Comparison of ENCODE assay signal across 10 cellular contexts in genomic region chr9:88535932-88536324, GRCh38. TPM values are rescaled to one million over a fixed set of nuclear protein-coding genes. Genes with fewer than 3 reads are reported as not detected.
DNase-seq lines count a peak whose midpoint lies in the region; FAIRE-seq and TF ChIP-seq lines count a peak whose summit lies in the region.
"Had no signal": no experiment of that assay in that cellular context is flagged by ENCODE, and none has a peak within 500 bp of the region (broad histone marks: within the 10 kb centered on the region; RNA-seq: fewer than 3 reads in every experiment).

No MANE protein-coding gene starts in this region.

- peak overlapping the region; percentile 91 to 94 for H3K27ac ChIP-seq in tibial artery

- no peaks in the 10 kb centered on the region for H3K9me3 Mint-ChIP-seq in activated T-cell treated with anti-CD3 and anti-CD28 coated beads, Interleukin-2, amount 50 U/mL, for 24 hours

- peaks cover 0 to 39% (median 34%) of the 10 kb centered on the region in 4 donors for H3K4me1 ChIP-seq in tibial artery

- H3K36me3 Mint-ChIP-seq in activated T-cell treated with anti-CD3 and anti-CD28 coated beads, Interleukin-2, amount 50 U/mL, for 24 hours (ENCODE audit: low read depth), result no peaks in the 10 kb centered on the region

- peak overlapping the region; percentile 27 for H3K4me3 Mint-ChIP-seq in activated T-cell treated with anti-CD3 and anti-CD28 coated beads, Interleukin-2, amount 50 U/mL, for 24 hours

- TF ChIP-seq CTCF in bronchial epithelial cell (IDR thresholded peaks at IDR 0.05; ENCODE audit: insufficient read depth, low read length, severe bottlenecking), result no peak
- TF ChIP-seq CTCF in tibial artery (IDR thresholded peaks at IDR 0.05), result no peak

- intact Hi-C loops in tibial artery (cut with DNase I; ENCODE audit: low total_unique reads), result loop anchor here (2.0 to 10.0 kb wide), 2 partner anchors 147 to 469 kb away; partner anchors contain the start of gene SPIN1

- H3K4me3 ChIP-seq in bronchial epithelial cell (ENCODE audit: low read depth, low read length), result peak overlapping the region; percentile 43
- peak overlapping the region; percentile 69 to 75 for H3K4me3 ChIP-seq in tibial artery

- FAIRE-seq in bronchial epithelial cell (lab: Jason Lieb, UNC), result no peak

- H3K36me3 ChIP-seq in bronchial epithelial cell (ENCODE audit: control insufficient read depth, insufficient read depth, low read length) (no peaks in the 10 kb centered on the region), tibial artery (no peaks in the 10 kb centered on the region)

- no peak for DNase-seq in activated T-cell treated with anti-CD3 and anti-CD28 coated beads, Interleukin-2, amount 50 U/mL, for 24 hours
- no peak for DNase-seq in activated T-cell treated with anti-CD3 and anti-CD28 coated beads, Interleukin-2, amount 50 U/mL, for 1 hour
- DNase-seq in bronchial epithelial cell (ENCODE audit: low read depth) (no peak), left kidney (ENCODE audit: low read depth, low spot score) (peak; percentile 36), tibial artery (peak; percentile 33 to 68), NCI-H1417 (lab: John Stamatoyannopoulos, UW) (no peak), GM19240 (ENCODE audit: insufficient read length, low spot score) (no peak)
- no peak for DNase-seq in stimulated activated CD4-positive, alpha-beta T cell treated with anti-CD3 and anti-CD28 coated beads, Interleukin-2, amount 100 ng/mL, for 24 hours
- DNase-seq: KBM-7 had no signal

- H3K9me3 ChIP-seq in tibial artery, result no peaks in the 10 kb centered on the region

- H3K4me1 Mint-ChIP-seq in activated T-cell treated with anti-CD3 and anti-CD28 coated beads, Interleukin-2, amount 50 U/mL, for 24 hours (ENCODE audit: low read depth), result peaks cover 14% of the 10 kb centered on the region

- H3K27me3 ChIP-seq in bronchial epithelial cell (ENCODE audit: control insufficient read depth, insufficient read depth, low read length) (no peaks in the 10 kb centered on the region), tibial artery (no peaks in the 10 kb centered on the region)

- H3K27ac Mint-ChIP-seq in activated T-cell treated with anti-CD3 and anti-CD28 coated beads, Interleukin-2, amount 50 U/mL, for 24 hours, result no peak overlapping the region

- peaks cover 78% of the 10 kb centered on the region for H3K27me3 Mint-ChIP-seq in activated T-cell treated with anti-CD3 and anti-CD28 coated beads, Interleukin-2, amount 50 U/mL, for 24 hours

RNA-seq across cellular contexts. Expression of gene NXNL2, which starts 0.9 kb away (rescaled TPM):
- total RNA-seq in bronchial epithelial cell, result 0.26 TPM in 1 of 2 replicates, not detected in the other
- total RNA-seq: mesenteric fat pad had no signal

Comparison
In these comparisons a context has a peak if more than half of its experiments do, and no peak if none do; other contexts are left out.
1. DNase-seq: peak in left kidney (single experiment) and tibial artery (2 of 2); none in activated T-cell treated with anti-CD3 and anti-CD28 coated beads, Interleukin-2, amount 50 U/mL, for 24 hours (single experiment), activated T-cell treated with anti-CD3 and anti-CD28 coated beads, Interleukin-2, amount 50 U/mL, for 1 hour (single experiment), bronchial epithelial cell (single experiment), NCI-H1417 (0 of 3), GM19240 (single experiment) and stimulated activated CD4-positive, alpha-beta T cell treated with anti-CD3 and anti-CD28 coated beads, Interleukin-2, amount 100 ng/mL, for 24 hours (0 of 2).